ENCODE assay signal across 26 cellular contexts in genomic region chrX:125170459-125170858, GRCh38.
"Had no signal": no experiment of that assay in that cellular context is flagged by ENCODE, and none has a peak within 500 bp of the region (broad histone marks: within the 10 kb centered on the region; RNA-seq: fewer than 3 reads in every experiment).

No MANE protein-coding gene starts in this region.

- H3K4me3 ChIP-seq: lower lobe of right lung, neural progenitor cell, ovary, right atrium auricular region, right lobe of liver, smooth muscle cell, stomach, suprapubic skin, thoracic aorta, tibial artery, upper lobe of right lung had no signal

- H3K27ac ChIP-seq: lower lobe of right lung, neural progenitor cell, ovary, right atrium auricular region, right lobe of liver, stomach, suprapubic skin, thoracic aorta, tibial artery, upper lobe of right lung had no signal

- H3K4me3 Mint-ChIP-seq: naive thymus-derived CD8-positive, alpha-beta T cell; nephron; neural progenitor cell; stimulated activated naive B cell treated with anti-CD40 and anti-IgM and Interleukin-4, amounts not matched to agents 10 μg/mL and 1 μg/mL and 100 μg/mL, for 72 hours had no signal

- H3K27ac Mint-ChIP-seq: naive thymus-derived CD8-positive, alpha-beta T cell; nephron; neural progenitor cell; progenitor cell of endocrine pancreas; stimulated activated naive B cell treated with anti-CD40 and anti-IgM and Interleukin-4, amounts not matched to agents 10 μg/mL and 1 μg/mL and 100 μg/mL, for 72 hours had no signal

- DNase-seq: hippocampal formation; kidney glomerular epithelial cell; left cardiac atrium; left ventricle myocardium superior; lower lobe of right lung; mammary epithelial cell; mesenchymal stem cell; naive thymus-derived CD8-positive, alpha-beta T cell; ovary; right lobe of liver; stimulated activated CD4-positive, alpha-beta T cell treated with anti-CD3 and anti-CD28 coated beads, Interleukin-1b, Interleukin-23, amount 100 ng/mL, for 48 hours; stimulated activated CD4-positive, alpha-beta T cell treated with anti-CD3 and anti-CD28 coated beads, Interleukin-4, amount 100 ng/mL, for 1 hour; stimulated activated naive B cell treated with anti-CD40 and anti-IgM and Interleukin-4, amounts not matched to agents 10 μg/mL and 1 μg/mL and 100 μg/mL, for 72 hours; stimulated activated naive CD8-positive, alpha-beta T cell treated with anti-CD3 and anti-CD28 coated beads, Interleukin-15, Interleukin-2, amounts not matched to agents 100 U/mL and 50 U/mL, for 24 hours; stomach; tibial artery; trophoblast cell; upper lobe of right lung had no signal

- H3K9me3 Mint-ChIP-seq: naive thymus-derived CD8-positive, alpha-beta T cell; nephron; neural progenitor cell had no signal

- H3K9ac ChIP-seq: neural progenitor cell had no signal

- H3K9me3 ChIP-seq: lower lobe of right lung, ovary, right atrium auricular region, right lobe of liver, stomach, suprapubic skin, thoracic aorta, tibial artery, upper lobe of right lung had no signal

- H3K36me3 ChIP-seq: lower lobe of right lung, neural progenitor cell, ovary, right atrium auricular region, right lobe of liver, stomach, suprapubic skin, thoracic aorta, tibial artery, upper lobe of right lung had no signal

- H3K36me3 Mint-ChIP-seq: naive thymus-derived CD8-positive, alpha-beta T cell; neural progenitor cell; stimulated activated naive B cell treated with anti-CD40 and anti-IgM and Interleukin-4, amounts not matched to agents 10 μg/mL and 1 μg/mL and 100 μg/mL, for 72 hours had no signal

- H3K27me3 ChIP-seq: neural progenitor cell, ovary, right atrium auricular region, right lobe of liver, stomach, suprapubic skin, tibial artery, upper lobe of right lung had no signal

- H3K27me3 Mint-ChIP-seq: naive thymus-derived CD8-positive, alpha-beta T cell; progenitor cell of endocrine pancreas; stimulated activated naive B cell treated with anti-CD40 and anti-IgM and Interleukin-4, amounts not matched to agents 10 μg/mL and 1 μg/mL and 100 μg/mL, for 72 hours had no signal

- H3K4me1 Mint-ChIP-seq: naive thymus-derived CD8-positive, alpha-beta T cell; nephron; stimulated activated naive B cell treated with anti-CD40 and anti-IgM and Interleukin-4, amounts not matched to agents 10 μg/mL and 1 μg/mL and 100 μg/mL, for 72 hours had no signal

- H3K4me1 ChIP-seq: lower lobe of right lung, neural progenitor cell, right atrium auricular region, right lobe of liver, stomach, suprapubic skin, tibial artery, upper lobe of right lung had no signal

- ATAC-seq: left cardiac atrium; left lobe of liver; left ventricle myocardium superior; lower lobe of right lung; naive thymus-derived CD8-positive, alpha-beta T cell; right lobe of liver; stimulated activated naive B cell treated with anti-CD40 and anti-IgM and Interleukin-4, amounts not matched to agents 10 μg/mL and 1 μg/mL and 100 μg/mL, for 72 hours; stimulated activated naive CD8-positive, alpha-beta T cell treated with anti-CD3 and anti-CD28 coated beads, Interleukin-15, Interleukin-2, amounts not matched to agents 100 U/mL and 50 U/mL, for 24 hours; upper lobe of right lung had no signal
